ENCODE assay signal across 14 cellular contexts in genomic region chr9:81521892-81522291, GRCh38.
"Had no signal": no experiment of that assay in that cellular context is flagged by ENCODE, and none has a peak within 500 bp of the region (broad histone marks: within the 10 kb centered on the region; RNA-seq: fewer than 3 reads in every experiment).

No MANE protein-coding gene starts in this region.

- H3K36me3 ChIP-seq: cardiac muscle cell had no signal

- FAIRE-seq: astrocyte, kidney, small intestine, TTC549 had no signal

- DNase-seq: activated CD4-positive, alpha-beta memory T cell treated with anti-CD3 and anti-CD28 coated beads, Interleukin-2, amount 10 ng/mL, durations not matched to agents 7 days and 5 days; activated CD4-positive, alpha-beta T cell treated with anti-CD3 and anti-CD28 coated beads for 4 hours; activated naive CD4-positive, alpha-beta T cell treated with anti-CD3 and anti-CD28 coated beads, Interleukin-2, amount 10 ng/mL, durations not matched to agents 7 days and 5 days; activated T-cell treated with anti-CD3 and anti-CD28 coated beads, Interleukin-2, amount 50 U/mL, for 24 hours; hippocampal formation; kidney; nucleus accumbens; posterior cingulate gyrus; small intestine; stimulated activated CD4-positive, alpha-beta T cell treated with anti-CD3 and anti-CD28 coated beads, Interleukin-4, amount 100 ng/mL, for 24 hours; stimulated activated naive CD4-positive, alpha-beta T cell had no signal

- H3K27ac ChIP-seq: cardiac muscle cell had no signal

- H3K4me3 ChIP-seq: cardiac muscle cell had no signal
